In the genomic region with DNA sequence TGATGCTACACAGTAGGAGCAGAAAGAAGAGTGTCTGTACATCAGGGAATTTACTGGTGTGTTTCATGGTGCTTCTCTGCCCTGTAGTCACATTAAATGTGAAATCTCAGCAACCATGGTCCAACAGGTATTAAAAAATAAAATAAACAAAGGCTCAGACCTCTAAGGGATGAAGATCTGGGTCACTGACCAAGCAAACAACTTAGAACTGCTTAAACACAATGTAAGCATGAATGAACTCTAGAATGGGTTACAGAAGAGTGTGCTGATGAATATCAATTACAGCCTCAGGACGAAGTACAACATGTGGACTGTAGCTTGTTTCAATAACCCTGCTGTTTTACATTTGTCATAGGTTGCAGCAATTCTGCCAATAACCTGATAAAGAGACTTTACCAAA, we compare ENCODE assay signal across 26 cellular contexts. TPM values are rescaled to one million over a fixed set of nuclear protein-coding genes. Genes with fewer than 3 reads are reported as not detected.
"Had no signal": no experiment of that assay in that cellular context is flagged by ENCODE, and none has a peak within 500 bp of the region (broad histone marks: within the 10 kb centered on the region; RNA-seq: fewer than 3 reads in every experiment).

No MANE protein-coding gene starts in this region.

- H3K4me3 ChIP-seq: ascending aorta, MG63 had no signal

- H3K4me1 ChIP-seq: ascending aorta had no signal

- ATAC-seq: activated naive CD4-positive, alpha-beta T cell treated with anti-CD3 and anti-CD28 coated beads, Interleukin-2, amount 50 U/mL, for 72 hours; activated naive CD8-positive, alpha-beta T cell treated with anti-CD3 and anti-CD28 coated beads, Interleukin-2, amount 50 U/mL, for 24 hours; activated T-cell treated with anti-CD3 and anti-CD28 coated beads, Interleukin-2, amount 50 U/mL, for 4 hours; PC-3; T-cell had no signal

- H3K9me3 ChIP-seq: ascending aorta, MG63 had no signal

- H3K27me3 ChIP-seq: ascending aorta, MG63 had no signal

- H3K27ac ChIP-seq: ascending aorta, KMS-11 had no signal

- DNase-seq: activated CD4-positive, alpha-beta memory T cell treated with anti-CD3 and anti-CD28 coated beads for 36 hours; activated CD4-positive, alpha-beta T cell treated with anti-CD3 and anti-CD28 coated beads, Interleukin-2, amount 10 ng/mL, durations not matched to agents 7 days and 5 days; activated CD4-positive, CD25-positive, alpha-beta regulatory T cell; activated CD8-positive, alpha-beta memory T cell treated with anti-CD3 and anti-CD28 coated beads for 24 hours; activated effector memory CD4-positive, alpha-beta T cell treated with anti-CD3 and anti-CD28 coated beads, Interleukin-2, amount 50 U/mL, for 16 hours; activated naive CD4-positive, alpha-beta T cell treated with Interleukin-2 at 50 U/mL for 16 hours; activated naive CD8-positive, alpha-beta T cell treated with anti-CD3 and anti-CD28 coated beads, Interleukin-2, amount 50 U/mL, for 24 hours; activated T-cell treated with anti-CD3 and anti-CD28 coated beads, Interleukin-2, amount 50 U/mL, for 4 hours; amniotic stem cell; MG63; MV-4-11; NCI-H1092 treated with DMSO at 0.1 percent for 48 hours; NCI-H1417 treated with DMSO at 0.1 percent for 48 hours; NCI-H1694; NCI-H2029 treated with DMSO at 0.1 percent for 48 hours; NCI-H345; NCI-H510A; NCI-H526 treated with DMSO at 0.1 percent for 48 hours; PC-3; SIG-M5; T-cell; T-helper 2 cell; T1000 had no signal

- H3K36me3 ChIP-seq: ascending aorta, MG63 had no signal

RNA-seq across cellular contexts. Expression of gene SLC35F4, which starts 47.4 kb away (rescaled TPM):
- total RNA-seq: activated CD4-positive, alpha-beta memory T cell treated with anti-CD3 and anti-CD28 coated beads for 36 hours; activated CD4-positive, alpha-beta T cell treated with anti-CD3 and anti-CD28 coated beads, Interleukin-2, amount 10 ng/mL, durations not matched to agents 7 days and 5 days; activated naive CD4-positive, alpha-beta T cell treated with anti-CD3 and anti-CD28 coated beads, Interleukin-2, amount 50 U/mL, for 72 hours; activated T-cell treated with anti-CD3 and anti-CD28 coated beads, Interleukin-2, amount 50 U/mL, for 4 hours; ascending aorta; PC-3; T-cell had no signal
